In genomic region chr1:150221552-150221951, GRCh38 we compare ENCODE assay signal across 9 cellular contexts. TPM values are rescaled to one million over a fixed set of nuclear protein-coding genes. Genes with fewer than 3 reads are reported as not detected.
DNase-seq lines count a peak whose midpoint lies in the region; FAIRE-seq and TF ChIP-seq lines count a peak whose summit lies in the region.
"Had no signal": no experiment of that assay in that cellular context is flagged by ENCODE, and none has a peak within 500 bp of the region (broad histone marks: within the 10 kb centered on the region; RNA-seq: fewer than 3 reads in every experiment).

No MANE protein-coding gene starts in this region.

- TF ChIP-seq CTCF in HFFc6 (IDR thresholded peaks at IDR 0.05) = peak; percentile 73
- peak; percentile 58 for TF ChIP-seq CTCF in astrocyte (IDR thresholded peaks at IDR 0.05; ENCODE audit: insufficient read depth, low read depth, low read length)
- peak; percentile 37 for TF ChIP-seq CTCF in liver (IDR thresholded peaks at IDR 0.05; ENCODE audit: low read depth, low read length, missing input control)
- TF ChIP-seq CTCF in ovary (IDR thresholded peaks at IDR 0.05) = no peak

- H4K20me1 ChIP-seq in astrocyte (ENCODE audit: insufficient read depth, low read length) = no peaks in the 10 kb centered on the region

- TF ChIP-seq EP300 in ovary (IDR thresholded peaks at IDR 0.05) = no peak

- H3K4me3 Mint-ChIP-seq in HFFc6 (no peak overlapping the region), astrocyte (ENCODE audit: unreplicated experiment) (no peak overlapping the region)
- H3K4me3 Mint-ChIP-seq: naive B cell had no signal

- H3K27ac Mint-ChIP-seq in HFFc6 (no peak overlapping the region), astrocyte (ENCODE audit: unreplicated experiment) (no peak overlapping the region)

- no peak overlapping the region for H2AFZ ChIP-seq in astrocyte (ENCODE audit: low read depth, low read length)

- H3K4me1 Mint-ChIP-seq in HFFc6 (ENCODE audit: low read depth) = no peaks in the 10 kb centered on the region
- H3K4me1 Mint-ChIP-seq in astrocyte (ENCODE audit: low read depth, unreplicated experiment) = no peaks in the 10 kb centered on the region

- H3K4me3 ChIP-seq in astrocyte (ENCODE audit: insufficient read depth, low read depth, low read length) = no peak overlapping the region
- H3K4me3 ChIP-seq in liver (ENCODE audit: low read depth in 1 of 3, low read length in 3 of 3) = no peak overlapping the region
- no peak overlapping the region for H3K4me3 ChIP-seq in ovary

- peak in 1 of 2 donors; percentile 11 for TF ChIP-seq RAD21 in liver (IDR thresholded peaks at IDR 0.05)

- no peak overlapping the region for H3K4me2 ChIP-seq in astrocyte (ENCODE audit: low read length)

- H3K79me2 ChIP-seq in astrocyte (ENCODE audit: insufficient read depth, low read length) = peaks cover 2% of the 10 kb centered on the region

- H3K36me3 ChIP-seq in astrocyte (ENCODE audit: insufficient read depth, low read length) (peaks cover 27% of the 10 kb centered on the region), liver (ENCODE audit: control insufficient read depth in 4 of 4, insufficient read depth in 3 of 4, low read depth in 1 of 4, low read length in 3 of 4) (peaks cover 7 to 22% (median 20%) of the 10 kb centered on the region in 4 donors), ovary (no peaks in the 10 kb centered on the region)

- 95% methylated on average over 2 of the region's 2 CpGs for WGBS in liver
- WGBS in ovary, 3 donors = 81 to 89% (median 83%) methylated on average over 2 of the region's 2 CpGs

- H3K9me3 Mint-ChIP-seq in HFFc6 (no peaks in the 10 kb centered on the region), astrocyte (ENCODE audit: unreplicated experiment) (no peaks in the 10 kb centered on the region)
- H3K9me3 Mint-ChIP-seq: naive B cell had no signal

- H3K27me3 ChIP-seq in astrocyte (ENCODE audit: insufficient read depth, low read length) (no peaks in the 10 kb centered on the region), liver (ENCODE audit: control insufficient read depth in 4 of 4, insufficient read depth in 4 of 4, low read length in 3 of 4) (no peaks in the 10 kb centered on the region), ovary (no peaks in the 10 kb centered on the region)

- H3K27me3 Mint-ChIP-seq in HFFc6 (ENCODE audit: insufficient read depth) (no peaks in the 10 kb centered on the region), astrocyte (ENCODE audit: low read depth, unreplicated experiment) (no peaks in the 10 kb centered on the region)
- H3K27me3 Mint-ChIP-seq: naive B cell had no signal

- H3K27ac ChIP-seq in astrocyte (ENCODE audit: low read depth, low read length) (no peak overlapping the region), liver (ENCODE audit: low read depth in 1 of 2, low read length in 2 of 2) (no peak overlapping the region), ovary (no peak overlapping the region)

- no peak for FAIRE-seq in astrocyte (lab: Jason Lieb, UNC)
- no peak for FAIRE-seq in frontal cortex (lab: Jason Lieb, UNC)

- no peak for TF ChIP-seq POLR2A in ovary (IDR thresholded peaks at IDR 0.05)

- H3K9ac ChIP-seq in astrocyte (ENCODE audit: low read length) (no peak overlapping the region), liver (ENCODE audit: low read depth in 1 of 2, low read length in 2 of 2) (no peak overlapping the region)

- DNase-seq in CD1c-positive myeloid dendritic cell (ENCODE audit: extremely low spot score) = peak; percentile 49
- peak; percentile 35 for DNase-seq in HFFc6
- DNase-seq in astrocyte (ENCODE audit: low read depth) = no peak
- no peak for DNase-seq in stimulated activated CD4-positive, alpha-beta T cell treated with anti-CD3 and anti-CD28 coated beads, Interleukin-15, amount 100 ng/mL, for 24 hours
- no peak for DNase-seq in ovary
- no peak for DNase-seq in GF-D8 (lab: John Stamatoyannopoulos, UW)
- DNase-seq in frontal cortex (ENCODE audit: low spot score in 2 of 2) = no peak
- DNase-seq: naive B cell had no signal

- H3K9me3 ChIP-seq in astrocyte (ENCODE audit: insufficient read depth, low read depth, low read length) (no peaks in the 10 kb centered on the region), liver (ENCODE audit: control insufficient read depth in 4 of 4, low read length in 3 of 4) (no peaks in the 10 kb centered on the region), ovary (no peaks in the 10 kb centered on the region)

- intact Hi-C loops in ovary (cut with DNase I) = no loop called here

- H3K4me1 ChIP-seq in astrocyte (ENCODE audit: insufficient read depth, low read length) = no peaks in the 10 kb centered on the region
- H3K4me1 ChIP-seq in liver (ENCODE audit: control insufficient read depth in 4 of 4, insufficient read depth in 4 of 4, low read length in 3 of 4) = no peaks in the 10 kb centered on the region
- H3K4me1 ChIP-seq in ovary (ENCODE audit: insufficient read depth) = no peaks in the 10 kb centered on the region

- H3K36me3 Mint-ChIP-seq in HFFc6 (ENCODE audit: low read depth) (peaks cover 28% of the 10 kb centered on the region), astrocyte (ENCODE audit: low read depth, unreplicated experiment) (peaks cover 9% of the 10 kb centered on the region)

TF ChIP-seq in liver, 16 proteins besides CTCF, POLR2A, EP300 and RAD21 (continues in another document):
- no peak for TF ChIP-seq NR2F2 (IDR thresholded peaks at IDR 0.05)
- TF ChIP-seq FOXA2 (IDR thresholded peaks at IDR 0.05) = no peak
- no peak for TF ChIP-seq MAX (IDR thresholded peaks at IDR 0.05)
- no peak for TF ChIP-seq JUND (IDR thresholded peaks at IDR 0.05)
- TF ChIP-seq RXRA (IDR thresholded peaks at IDR 0.05) = no peak
- no peak for TF ChIP-seq YY1 (IDR thresholded peaks at IDR 0.05)
- TF ChIP-seq SP1 (IDR thresholded peaks at IDR 0.05) = no peak
- no peak for TF ChIP-seq GABPA (IDR thresholded peaks at IDR 0.05 in 1 of 2, conservative IDR thresholded peaks at IDR 0.05 in 1 of 2)
- no peak for TF ChIP-seq EGR1 (IDR thresholded peaks at IDR 0.05; ENCODE audit: low read depth in 2 of 2)
- no peak for TF ChIP-seq FOXA1 (IDR thresholded peaks at IDR 0.05)
- TF ChIP-seq HNF4G (IDR thresholded peaks at IDR 0.05) = no peak
- TF ChIP-seq TAF1 (conservative IDR thresholded peaks at IDR 0.05) = no peak
- no peak for TF ChIP-seq ZBTB33 (IDR thresholded peaks at IDR 0.05)

RNA-seq across cellular contexts. Expression of gene ANP32E, which starts 14.4 kb away (rescaled TPM):
- 10 to 100 TPM; 33.9 to 67.3 (median 62.4) TPM for total RNA-seq in HFFc6 (2021; fragmentation: NEBNext Ultra II Directional; extraction: Animal tissue kit (Norgen Biotek cat#: 25700))
- total RNA-seq in astrocyte = 45.2 and 48.9 TPM in 2 replicates
- total RNA-seq in liver = 10 to 100 TPM in 1 of 2 donors, 1 to 10 TPM in 1; 8.8 to 40.6 TPM
- 10 to 100 TPM; 10.5 to 41.5 TPM for polyA plus RNA-seq in liver
- 10 to 100 TPM; 16.3 to 43.8 (median 33.7) TPM for total RNA-seq in ovary
- polyA plus RNA-seq in ovary = 10 to 100 TPM; 19.1 to 25.0 TPM
- total RNA-seq in frontal cortex = 18.8 TPM

RNA-seq across cellular contexts. Expression of gene CA14, which starts 36.0 kb away (rescaled TPM):
- total RNA-seq in HFFc6 (2021; fragmentation: NEBNext Ultra II Directional; extraction: Animal tissue kit (Norgen Biotek cat#: 25700)) = not detected
- total RNA-seq in astrocyte (1.2 TPM in 2 replicates), liver (1 to 10 TPM in 1 of 2 donors, under 1 TPM in 1; 0.42 to 2.7 TPM), ovary (1 to 10 TPM in 4 of 7 donors, under 1 TPM in 2, not detected in 1; 0.23 to 5.7 (median 1.2) TPM), frontal cortex (0.41 TPM)
- polyA plus RNA-seq in liver (1 to 10 TPM in 1 of 2 donors, under 1 TPM in 1; 0.22 to 2.0 TPM), ovary (under 1 TPM; 0.38 to 0.58 TPM)

RNA-seq across cellular contexts. Expression of gene APH1A, which starts 47.3 kb away (rescaled TPM):
- 100 to 1,000 TPM; 104 to 119 (median 107) TPM for total RNA-seq in HFFc6 (2021; fragmentation: NEBNext Ultra II Directional; extraction: Animal tissue kit (Norgen Biotek cat#: 25700))
- 99.9 and 100 TPM in 2 replicates for total RNA-seq in astrocyte
- 10 to 100 TPM; 48.9 to 65.3 TPM for total RNA-seq in liver
- 10 to 100 TPM; 25.1 to 93.6 TPM for polyA plus RNA-seq in liver
- 100 to 1,000 TPM in 6 of 7 donors, 10 to 100 TPM in 1; 80.0 to 129 (median 116) TPM for total RNA-seq in ovary
- 100 to 1,000 TPM; 103 to 151 TPM for polyA plus RNA-seq in ovary
- 83.2 TPM for total RNA-seq in frontal cortex

RNA-seq across cellular contexts. Expression of gene C1orf54, which starts 51.0 kb away (rescaled TPM):
- 1 to 10 TPM; 2.3 to 8.0 (median 5.9) TPM for total RNA-seq in HFFc6 (2021; fragmentation: NEBNext Ultra II Directional; extraction: Animal tissue kit (Norgen Biotek cat#: 25700))
- total RNA-seq in astrocyte (7.9 and 9.6 TPM in 2 replicates), liver (10 to 100 TPM in 1 of 2 donors, 1 to 10 TPM in 1; 2.3 to 10.8 TPM), ovary (10 to 100 TPM in 1 of 7 donors, 1 to 10 TPM in 6; 2.0 to 20.9 (median 4.4) TPM), frontal cortex (9.4 TPM)
- polyA plus RNA-seq in liver (1 to 10 TPM; 3.3 to 5.6 TPM), ovary (10 to 100 TPM in 1 of 2 donors, 1 to 10 TPM in 1; 8.4 to 34.8 TPM)

Comparison
In these comparisons a context has a peak if more than half of its experiments do, and no peak if none do; other contexts are left out.
1. DNase-seq: peak in CD1c-positive myeloid dendritic cell (single experiment) and HFFc6 (single experiment); none in astrocyte (single experiment), stimulated activated CD4-positive, alpha-beta T cell treated with anti-CD3 and anti-CD28 coated beads, Interleukin-15, amount 100 ng/mL, for 24 hours (single experiment), ovary (0 of 5), GF-D8 (single experiment) and frontal cortex (0 of 2).
2. CTCF ChIP-seq: peak in HFFc6 (single experiment), astrocyte (single experiment) and liver (single experiment); none in ovary (0 of 3).